18 cellular contexts compared by ENCODE assay signal in genomic region chr12:19220205-19220604, GRCh38.
DNase-seq lines count a peak whose midpoint lies in the region; ATAC-seq, FAIRE-seq and TF ChIP-seq lines count a peak whose summit lies in the region.
"Had no signal": no experiment of that assay in that cellular context is flagged by ENCODE, and none has a peak within 500 bp of the region (broad histone marks: within the 10 kb centered on the region; RNA-seq: fewer than 3 reads in every experiment).

No MANE protein-coding gene starts in this region.

- H3K36me3 ChIP-seq in HEK293 (ENCODE audit: control insufficient read depth in 2 of 2, insufficient read depth in 1 of 2, low read length in 2 of 2): no peaks in the 10 kb centered on the region
- H3K36me3 ChIP-seq: thoracic aorta had no signal

- no peaks in the 10 kb centered on the region for H3K9me3 Mint-ChIP-seq in activated T-helper 17 cell treated with anti-CD3 and anti-CD28 coated beads, Interleukin-2, amount 50 U/mL, for 72 hours
- H3K9me3 Mint-ChIP-seq: activated CD4-positive, alpha-beta memory T cell treated with anti-CD3 and anti-CD28 coated beads, Interleukin-2, amount 10 ng/mL, durations not matched to agents 7 days and 5 days; memory B cell had no signal

- TF ChIP-seq RAD21 in A549 (conservative IDR thresholded peaks at IDR 0.05 in 1 of 2, IDR thresholded peaks at IDR 0.05 in 1 of 2): no peak

- no peak overlapping the region for H3K4me3 Mint-ChIP-seq in activated T-helper 17 cell treated with anti-CD3 and anti-CD28 coated beads, Interleukin-2, amount 50 U/mL, for 72 hours
- H3K4me3 Mint-ChIP-seq: activated CD4-positive, alpha-beta memory T cell treated with anti-CD3 and anti-CD28 coated beads, Interleukin-2, amount 10 ng/mL, durations not matched to agents 7 days and 5 days; dendritic cell treated with granulocyte-macrophage colony-stimulating factor and Interleukin-4, amounts not matched to agents 40 ng/mL and 50 ng/mL, for 4 days; memory B cell had no signal

- DNase-seq in A549 (ENCODE audit: low read depth in 1 of 2, low spot score in 1 of 2) (peak in 1 of 2 experiments; percentile 20), fibroblast of mammary gland (ENCODE audit: low read depth) (peak; percentile 92), mesenteric fat pad (ENCODE audit: low spot score) (no peak), GM12891 (ENCODE audit: insufficient read length, low spot score) (no peak), left cardiac atrium (no peak), NCI-H524 treated with DMSO at 0.1 percent for 48 hours (lab: John Stamatoyannopoulos, UW) (no peak)
- DNase-seq: activated CD4-positive, alpha-beta memory T cell treated with anti-CD3 and anti-CD28 coated beads, Interleukin-2, amount 10 ng/mL, durations not matched to agents 7 days and 5 days; activated effector memory CD4-positive, alpha-beta T cell treated with Interleukin-2 at 50 U/mL for 16 hours; foreskin melanocyte; GOT3; NCI-H1417; NCI-H345; right cardiac atrium had no signal

- 0 out of 3 replicates have a peak, but pooled peaks cover 3% of the 10 kb centered on the region for H3K9me3 ChIP-seq in A549
- no peaks in the 10 kb centered on the region for H3K9me3 ChIP-seq in HEK293 (ENCODE audit: control insufficient read depth, insufficient read depth, low read depth, low read length)
- H3K9me3 ChIP-seq: thoracic aorta had no signal

- TF ChIP-seq EP300 in A549 (IDR thresholded peaks at IDR 0.05): no peak

- H3K4me3 ChIP-seq in A549 (no peak overlapping the region), HEK293 (ENCODE audit: low read depth, low read length) (no peak overlapping the region), fibroblast of mammary gland (ENCODE audit: control insufficient read depth, low read depth, low read length) (no peak overlapping the region)
- H3K4me3 ChIP-seq: thoracic aorta had no signal

- H3K4me2 ChIP-seq in A549: peak overlapping the region; percentile 21; the same call in 1 of the 3 replicates

- no peak overlapping the region for H3K27ac ChIP-seq in A549
- no peak overlapping the region for H3K27ac ChIP-seq in HEK293 (ENCODE audit: extremely low read depth, low read depth, low read length)
- H3K27ac ChIP-seq: thoracic aorta had no signal

- intact Hi-C loops in left cardiac atrium (cut with DNase I): no loop called here

- CTCF ChIA-PET in A549 (lab: Yijun Ruan, JAX): no interaction called here
- CTCF ChIA-PET in HEK293 (lab: Yijun Ruan, JAX): interaction anchor here (0.7 kb wide), 1 partner anchor 790 kb away, joined by 3 read pairs; no protein-coding TSS in a partner anchor

- H3K4me1 Mint-ChIP-seq in activated T-helper 17 cell treated with anti-CD3 and anti-CD28 coated beads, Interleukin-2, amount 50 U/mL, for 72 hours: no peaks in the 10 kb centered on the region
- H3K4me1 Mint-ChIP-seq: memory B cell had no signal

- H3K36me3 Mint-ChIP-seq in activated T-helper 17 cell treated with anti-CD3 and anti-CD28 coated beads, Interleukin-2, amount 50 U/mL, for 72 hours (ENCODE audit: low read depth): no peaks in the 10 kb centered on the region
- H3K36me3 Mint-ChIP-seq: memory B cell had no signal

- H3K27me3 Mint-ChIP-seq in activated T-helper 17 cell treated with anti-CD3 and anti-CD28 coated beads, Interleukin-2, amount 50 U/mL, for 72 hours: no peaks in the 10 kb centered on the region
- H3K27me3 Mint-ChIP-seq: activated CD4-positive, alpha-beta memory T cell treated with anti-CD3 and anti-CD28 coated beads, Interleukin-2, amount 10 ng/mL, durations not matched to agents 7 days and 5 days; dendritic cell treated with granulocyte-macrophage colony-stimulating factor and Interleukin-4, amounts not matched to agents 40 ng/mL and 50 ng/mL, for 4 days; memory B cell had no signal

- 39% methylated on average over 3 of the region's 3 CpGs for WGBS in A549 (ENCODE audit: missing lambda C conversion rate)

- no peak for FAIRE-seq in A549 (lab: Jason Lieb, UNC)
- FAIRE-seq in GM12891 (lab: Jason Lieb, UNC): no peak

- H3K4me1 ChIP-seq in A549: peaks cover 26% of the 10 kb centered on the region
- H3K4me1 ChIP-seq in HEK293 (ENCODE audit: control insufficient read depth, insufficient read depth, low read length): 0 out of 2 replicates have a peak, but pooled peaks cover 2% of the 10 kb centered on the region

- no peak overlapping the region for H3K27ac Mint-ChIP-seq in activated T-helper 17 cell treated with anti-CD3 and anti-CD28 coated beads, Interleukin-2, amount 50 U/mL, for 72 hours
- H3K27ac Mint-ChIP-seq: activated CD4-positive, alpha-beta memory T cell treated with anti-CD3 and anti-CD28 coated beads, Interleukin-2, amount 10 ng/mL, durations not matched to agents 7 days and 5 days; dendritic cell treated with granulocyte-macrophage colony-stimulating factor and Interleukin-4, amounts not matched to agents 40 ng/mL and 50 ng/mL, for 4 days; memory B cell had no signal

- TF ChIP-seq CTCF in A549 (IDR thresholded peaks at IDR 0.05) (no peak), HEK293 (tag by site-specific recombination; IDR thresholded peaks at IDR 0.05) (no peak), fibroblast of mammary gland (conservative IDR thresholded peaks at IDR 0.05; ENCODE audit: control insufficient read depth, insufficient read depth, low read depth, low read length) (no peak)

- POLR2A ChIA-PET in A549 (lab: Yijun Ruan, JAX) (no interaction called here), HEK293 (lab: Yijun Ruan, JAX) (interaction anchor here (0.6 kb wide), 1 partner anchor 114 kb away, joined by 4 read pairs; no protein-coding TSS in a partner anchor)

- ATAC-seq in A549: no peak
- peak; percentile 68 for ATAC-seq in activated T-helper 17 cell treated with anti-CD3 and anti-CD28 coated beads, Interleukin-2, amount 50 U/mL, for 72 hours (replicated peaks)
- ATAC-seq in left cardiac atrium: no peak
- ATAC-seq: right cardiac atrium had no signal

- TF ChIP-seq POLR2A in A549 (IDR thresholded peaks at IDR 0.05; ENCODE audit: low read length): no peak
- no peak for TF ChIP-seq POLR2A in GM12891 (IDR thresholded peaks at IDR 0.05; ENCODE audit: low read depth, low read length)

TF ChIP-seq in A549, 52 proteins besides CTCF, POLR2A, EP300 and RAD21:
- no peak for TF ChIP-seq SREBF2 (IDR thresholded peaks at IDR 0.05)
- TF ChIP-seq POLR2AphosphoS2 (conservative IDR thresholded peaks at IDR 0.05; ENCODE audit: low read length): no peak
- TF ChIP-seq RNF2 (IDR thresholded peaks at IDR 0.05; ENCODE audit: borderline replicate concordance, low read depth): no peak
- TF ChIP-seq EHF (CRISPR knock-in tag; IDR thresholded peaks at IDR 0.05): no peak
- no peak for TF ChIP-seq FOSL2 (IDR thresholded peaks at IDR 0.05)
- TF ChIP-seq FOSL2 (CRISPR knock-in tag; IDR thresholded peaks at IDR 0.05): peak; percentile 58
- no peak for TF ChIP-seq PHF8 (IDR thresholded peaks at IDR 0.05; ENCODE audit: borderline replicate concordance, low read depth)
TF ChIP-seq in A549: peak in this region for 1.

TF ChIP-seq in HEK293, 187 proteins besides CTCF, POLR2A, EP300 and RAD21 (continues in another document):
- no peak for TF ChIP-seq PRDM1 (tag by site-specific recombination; IDR thresholded peaks at IDR 0.05)
- TF ChIP-seq PRDM6 (tag by site-specific recombination; IDR thresholded peaks at IDR 0.05): peak; percentile 17; the same call in 1 of the 2 replicates
- TF ChIP-seq, protein P1, sequence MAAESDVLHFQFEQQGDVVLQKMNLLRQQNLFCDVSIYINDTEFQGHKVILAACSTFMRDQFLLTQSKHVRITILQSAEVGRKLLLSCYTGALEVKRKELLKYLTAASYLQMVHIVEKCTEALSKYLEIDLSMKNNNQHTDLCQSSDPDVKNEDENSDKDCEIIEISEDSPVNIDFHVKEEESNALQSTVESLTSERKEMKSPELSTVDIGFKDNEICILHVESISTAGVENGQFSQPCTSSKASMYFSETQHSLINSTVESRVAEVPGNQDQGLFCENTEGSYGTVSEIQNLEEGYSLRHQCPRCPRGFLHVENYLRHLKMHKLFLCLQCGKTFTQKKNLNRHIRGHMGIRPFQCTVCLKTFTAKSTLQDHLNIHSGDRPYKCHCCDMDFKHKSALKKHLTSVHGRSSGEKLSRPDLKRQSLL (tag by site-specific recombination; IDR thresholded peaks at IDR 0.05): no peak

TF ChIP-seq in GM12891, 5 proteins besides CTCF, POLR2A, EP300 and RAD21:
- no peak for TF ChIP-seq PAX5 (IDR thresholded peaks at IDR 0.05; ENCODE audit: insufficient read depth, low read length, severe bottlenecking)
- TF ChIP-seq SPI1 (IDR thresholded peaks at IDR 0.05; ENCODE audit: low read depth, low read length): no peak
- TF ChIP-seq POLR2AphosphoS5 (IDR thresholded peaks at IDR 0.05; ENCODE audit: low read depth, low read length): no peak
